34 cellular contexts compared by ENCODE assay signal in genomic region chr5:179306191-179307005, GRCh38. TPM values are rescaled to one million over a fixed set of nuclear protein-coding genes. Genes with fewer than 3 reads are reported as not detected.
DNase-seq lines count a peak whose midpoint lies in the region; ATAC-seq, FAIRE-seq and TF ChIP-seq lines count a peak whose summit lies in the region.
"Had no signal": no experiment of that assay in that cellular context is flagged by ENCODE, and none has a peak within 500 bp of the region (broad histone marks: within the 10 kb centered on the region; RNA-seq: fewer than 3 reads in every experiment).

No MANE protein-coding gene starts in this region.

- CTCF ChIA-PET in MCF 10A (lab: Yijun Ruan, JAX) (interaction anchor here (0.6 to 0.7 kb wide), 3 partner anchors 11 to 665 kb away, joined by 3 to 4 read pairs (median 3); no protein-coding TSS in a partner anchor), mammary epithelial cell (lab: Charles Lee; ENCODE audit: low non-redundant PET) (no interaction called here)

- DNase-seq in MCF 10A (ENCODE audit: unreplicated experiment) = peak; percentile 12
- no peak for DNase-seq in mammary epithelial cell
- DNase-seq in adipocyte (ENCODE audit: low read depth) = no peak
- DNase-seq in left lung = peak in 1 of 2 donors; percentile 22
- peak; percentile 1 for DNase-seq in transverse colon
- no peak for DNase-seq in stimulated activated CD4-positive, alpha-beta T cell treated with anti-CD3 and anti-CD28 coated beads, Interleukin-12 subunit alpha, Interleukin-12 subunit beta, amount 100 ng/mL, for 4 hours
- DNase-seq in GM12891 (ENCODE audit: insufficient read length, low spot score) = no peak
- DNase-seq: 8988T; activated CD4-positive, CD25-positive, alpha-beta regulatory T cell treated with anti-CD3 and anti-CD28 coated beads, Interleukin-2, amount 50 U/mL, for 72 hours; activated CD8-positive, alpha-beta T cell treated with anti-CD3 and anti-CD28 coated beads for 36 hours; activated naive CD4-positive, alpha-beta T cell; activated T-cell treated with anti-CD3 and anti-CD28 coated beads for 4 hours; amygdala; DND-41; foreskin melanocyte; H7; hippocampal formation; NCI-H1694 treated with DMSO at 0.1 percent for 48 hours; NCI-H2227 treated with DMSO at 0.1 percent for 48 hours; NCI-H748 treated with DMSO at 0.1 percent for 48 hours; SHP77 treated with DMSO at 0.1 percent for 48 hours; stimulated activated CD4-positive, alpha-beta T cell treated with anti-CD3 and anti-CD28 coated beads, Interleukin-4, amount 100 ng/mL, for 24 hours; stimulated activated naive CD4-positive, alpha-beta T cell treated with Interleukin-2 at 50 U/mL for 16 hours; trophoblast cell had no signal

- H3K9me3 ChIP-seq in mammary epithelial cell (replicated peaks; ENCODE audit: insufficient read depth, low read length) (peaks cover 41% of the 10 kb centered on the region), adipocyte (ENCODE audit: control insufficient read depth, low read length) (no peaks in the 10 kb centered on the region), left lung (peaks cover 0 to 14% of the 10 kb centered on the region in 2 donors), transverse colon (peaks cover 3 to 9% of the 10 kb centered on the region in 2 donors)
- H3K9me3 ChIP-seq: neutrophil had no signal

- H3K4me3 Mint-ChIP-seq in MCF 10A (ENCODE audit: unreplicated experiment) = no peak overlapping the region
- H3K4me3 Mint-ChIP-seq: activated CD8-positive, alpha-beta T cell treated with anti-CD3 and anti-CD28 coated beads for 36 hours; T-cell had no signal

- H3K27me3 Mint-ChIP-seq in MCF 10A (ENCODE audit: insufficient read depth, unreplicated experiment) = no peaks in the 10 kb centered on the region
- H3K27me3 Mint-ChIP-seq: activated CD8-positive, alpha-beta T cell treated with anti-CD3 and anti-CD28 coated beads for 36 hours; T-cell had no signal

- intact Hi-C loops in MCF 10A (cut with micrococcal nuclease) = no loop called here
- intact Hi-C loops in mammary epithelial cell (cut with micrococcal nuclease) = no loop called here
- intact Hi-C loops in left lung (cut with DNase I) = no loop called here
- intact Hi-C loops in transverse colon (cut with DNase I; ENCODE audit: low total_unique reads) = no loop called here

- H3K4me1 ChIP-seq in mammary epithelial cell (ENCODE audit: insufficient read depth, low read length) (no peaks in the 10 kb centered on the region), adipocyte (ENCODE audit: control insufficient read depth, insufficient read depth, low read length) (peaks cover 60% of the 10 kb centered on the region), left lung (peaks cover 0 to 5% of the 10 kb centered on the region in 2 donors), transverse colon (no peaks in the 10 kb centered on the region)
- H3K4me1 ChIP-seq: Caco-2 had no signal

- H4K20me1 ChIP-seq in mammary epithelial cell (ENCODE audit: insufficient read depth, low read length) = no peaks in the 10 kb centered on the region

- H3K9me3 Mint-ChIP-seq in MCF 10A (ENCODE audit: unreplicated experiment) = peaks cover 17% of the 10 kb centered on the region

- H3K4me3 ChIP-seq in mammary epithelial cell (replicated peaks in 1 of 3; ENCODE audit: insufficient read depth in 1 of 3, low read depth in 2 of 3, low read length in 3 of 3) (no peak overlapping the region), adipocyte (ENCODE audit: low read length) (peak overlapping the region; percentile 35), left lung (no peak overlapping the region), transverse colon (no peak overlapping the region)
- H3K4me3 ChIP-seq: cardiac muscle cell, K562 had no signal

- WGBS in mammary epithelial cell (ENCODE audit: low coverage, missing lambda C conversion rate) = 78% methylated on average over 6 of the region's 7 CpGs
- 78% methylated on average over 7 of the region's 7 CpGs; no CpG with 5 or more reads in 1 of the 2 donors for WGBS in transverse colon (ENCODE audit: low coverage in 1 of 2), 2 donors

- no peak overlapping the region for H2AFZ ChIP-seq in mammary epithelial cell (ENCODE audit: low read depth, low read length)

- in situ Hi-C loops in mammary epithelial cell (cut with MboI; ENCODE audit: low sequenced_read_pairs in 2 of 2) (no loop called here), transverse colon (cut with MboI; ENCODE audit: low pct_ligation_motif_present in 1 of 4, low pct_unique_long_range_greater_than_20kb in 1 of 4, low sequenced_read_pairs in 3 of 4) (no loop called here)

- TF ChIP-seq CTCF in MCF 10A (IDR thresholded peaks at IDR 0.05; ENCODE audit: unreplicated experiment) (no peak), mammary epithelial cell (conservative IDR thresholded peaks at IDR 0.05 in 1 of 2, IDR thresholded peaks at IDR 0.05 in 1 of 2; ENCODE audit: extremely low read depth in 1 of 2, insufficient read depth in 1 of 2, low read depth in 1 of 2, low read length in 2 of 2) (no peak), left lung (IDR thresholded peaks at IDR 0.05) (no peak), transverse colon (IDR thresholded peaks at IDR 0.05) (no peak)

- no peaks in the 10 kb centered on the region for H3K36me3 ChIP-seq in mammary epithelial cell (ENCODE audit: insufficient read depth, low read length)
- H3K36me3 ChIP-seq in adipocyte (ENCODE audit: control insufficient read depth, insufficient read depth, low read length, severe bottlenecking) = peaks cover 7% of the 10 kb centered on the region
- H3K36me3 ChIP-seq in left lung = no peaks in the 10 kb centered on the region
- H3K36me3 ChIP-seq in transverse colon = no peaks in the 10 kb centered on the region
- H3K36me3 ChIP-seq: cardiac muscle cell, neutrophil had no signal

- TF ChIP-seq POLR2A in transverse colon (IDR thresholded peaks at IDR 0.05) (no peak), GM12891 (IDR thresholded peaks at IDR 0.05; ENCODE audit: low read depth, low read length) (no peak)

- TF ChIP-seq EP300 in transverse colon (IDR thresholded peaks at IDR 0.05; ENCODE audit: low read depth) = no peak

- POLR2A ChIA-PET in MCF 10A (lab: Yijun Ruan, JAX) = no interaction called here

- no peaks in the 10 kb centered on the region for H3K79me2 ChIP-seq in mammary epithelial cell (ENCODE audit: insufficient read depth, low read length)

- peak overlapping the region; percentile 82 for H3K27ac Mint-ChIP-seq in MCF 10A (ENCODE audit: low read depth, unreplicated experiment)
- H3K27ac Mint-ChIP-seq: activated CD8-positive, alpha-beta T cell treated with anti-CD3 and anti-CD28 coated beads for 36 hours; T-cell had no signal

- H3K27me3 ChIP-seq in mammary epithelial cell (ENCODE audit: insufficient read depth, low read length) (no peaks in the 10 kb centered on the region), adipocyte (replicated peaks; ENCODE audit: control insufficient read depth, insufficient read depth, low read length) (no peaks in the 10 kb centered on the region), left lung (peaks cover 0 to 5% of the 10 kb centered on the region in 2 donors), transverse colon (no peaks in the 10 kb centered on the region)
- H3K27me3 ChIP-seq: cardiac muscle cell, neutrophil had no signal

- H3K9ac ChIP-seq in mammary epithelial cell (ENCODE audit: insufficient read depth, low read length) (no peak overlapping the region), adipocyte (ENCODE audit: low read length) (peak overlapping the region; percentile 34)

- ATAC-seq in left lung (no peak), GM21390 (IDR thresholded peaks at IDR 0.05; ENCODE audit: unreplicated experiment) (no peak)
- ATAC-seq: activated CD8-positive, alpha-beta T cell treated with anti-CD3 and anti-CD28 coated beads for 36 hours; K562; T-cell had no signal

- no peak for FAIRE-seq in GM12891 (lab: Jason Lieb, UNC)
- FAIRE-seq: endothelial cell of umbilical vein, K562, TTC549 had no signal

- H3K4me2 ChIP-seq in mammary epithelial cell (ENCODE audit: insufficient read depth, low read depth, low read length) = no peak overlapping the region

- peaks cover 6% of the 10 kb centered on the region for H3K36me3 Mint-ChIP-seq in MCF 10A (ENCODE audit: insufficient read depth, unreplicated experiment)
- H3K36me3 Mint-ChIP-seq: T-cell had no signal

- no TSS peak for BruUV-seq in MCF 10A (replicated peaks; lab: Mats Ljungman, UMichigan)
- no TSS peak for BruUV-seq in mammary epithelial cell (replicated peaks; lab: Mats Ljungman, UMichigan)

- H3K27ac ChIP-seq in mammary epithelial cell (ENCODE audit: insufficient read depth, low read depth, low read length) (no peak overlapping the region), left lung (peak overlapping the region; percentile 5 to 19), transverse colon (no peak overlapping the region)
- H3K27ac ChIP-seq: cardiac muscle cell, neutrophil had no signal

- dilution Hi-C loops in mammary epithelial cell (cut with HindIII; ENCODE audit: low sequenced_read_pairs) = no loop called here

- H3K4me1 Mint-ChIP-seq in MCF 10A (ENCODE audit: insufficient read depth, unreplicated experiment) = peaks cover 33% of the 10 kb centered on the region
- H3K4me1 Mint-ChIP-seq: T-cell had no signal

TF ChIP-seq in GM12891, 5 proteins besides CTCF, POLR2A, EP300 and RAD21:
- TF ChIP-seq SPI1 (IDR thresholded peaks at IDR 0.05; ENCODE audit: low read depth, low read length) = no peak
- TF ChIP-seq TAF1 (IDR thresholded peaks at IDR 0.05; ENCODE audit: low read depth, low read length) = no peak
- no peak for TF ChIP-seq POLR2AphosphoS5 (IDR thresholded peaks at IDR 0.05; ENCODE audit: low read depth, low read length)
- no peak for TF ChIP-seq POU2F2 (IDR thresholded peaks at IDR 0.05; ENCODE audit: low read depth, low read length)
- no peak for TF ChIP-seq PAX5 (IDR thresholded peaks at IDR 0.05; ENCODE audit: insufficient read depth, low read length, severe bottlenecking)

RNA-seq across cellular contexts. Expression of gene ADAMTS2, which starts 38.9 kb away (rescaled TPM):
- total RNA-seq in MCF 10A (2022) (0.17 TPM in 1 of 2 replicates, not detected in the other), mammary epithelial cell (under 1 TPM in 1 of 2 donors, not detected in 1; 0.33 TPM), left lung (10 to 100 TPM; 51.6 to 68.2 TPM), transverse colon (10 to 100 TPM in 2 of 4 donors, 1 to 10 TPM in 2; 6.0 to 20.9 (median 13.5) TPM)
- polyA plus RNA-seq in mammary epithelial cell = 0.01 TPM
- polyA minus RNA-seq in mammary epithelial cell = not detected
- not detected for polyA plus RNA-seq in GM12891 (2012; ENCODE audit: low read depth, missing spikeins)
- total RNA-seq: activated CD8-positive, alpha-beta T cell treated with anti-CD3 and anti-CD28 coated beads for 36 hours; dermis microvascular lymphatic vessel endothelial cell; endothelial cell of umbilical vein; K562; pulmonary artery endothelial cell had no signal
- polyA plus RNA-seq: endothelial cell of umbilical vein, K562 had no signal

Comparison
In these comparisons a context has a peak if more than half of its experiments do, and no peak if none do; other contexts are left out.
1. DNase-seq: peak in MCF 10A (single experiment) and transverse colon (single experiment); none in mammary epithelial cell (single experiment), adipocyte (single experiment), stimulated activated CD4-positive, alpha-beta T cell treated with anti-CD3 and anti-CD28 coated beads, Interleukin-12 subunit alpha, Interleukin-12 subunit beta, amount 100 ng/mL, for 4 hours (single experiment) and GM12891 (single experiment).
2. H3K27ac ChIP-seq: peak in left lung (2 of 2); none in mammary epithelial cell (single experiment) and transverse colon (0 of 4).